1 cellular context compared by ENCODE assay signal in the genomic region with DNA sequence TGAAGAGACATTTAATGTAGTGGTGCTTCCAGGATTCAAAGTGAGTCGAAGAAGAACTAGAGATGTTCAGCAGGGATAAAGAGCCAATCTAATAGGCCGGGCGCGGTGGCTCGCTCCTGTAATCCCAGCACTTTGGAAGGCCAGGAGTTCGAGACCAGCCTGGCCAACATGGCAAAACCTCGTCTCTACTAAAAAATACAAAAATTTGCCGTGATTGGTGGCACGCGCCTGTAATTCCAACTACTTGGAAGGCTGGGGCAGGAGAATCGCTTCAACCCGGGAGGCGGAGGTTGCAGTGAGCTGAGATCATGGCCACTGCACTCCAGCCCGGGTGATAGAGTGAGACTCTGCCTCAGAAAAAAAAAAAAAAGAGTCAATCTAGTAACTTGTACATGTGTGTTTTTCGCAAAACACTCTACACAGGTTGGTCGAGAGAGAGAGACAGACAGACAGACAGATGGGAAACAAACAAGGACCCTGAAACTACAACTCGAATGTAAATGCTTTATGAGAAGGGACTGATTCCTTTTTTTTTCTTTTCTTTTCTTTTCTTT.
TF ChIP-seq lines count a peak whose summit lies in the region.

No MANE protein-coding gene starts in this region.

TF ChIP-seq in H1, 55 proteins besides CTCF, POLR2A, EP300 and RAD21:
- no peak for TF ChIP-seq SIN3A (conservative IDR thresholded peaks at IDR 0.05 in 1 of 2, IDR thresholded peaks at IDR 0.05 in 1 of 2; ENCODE audit: low read depth in 1 of 2, low read length in 2 of 2)
- TF ChIP-seq JUN (IDR thresholded peaks at IDR 0.05; ENCODE audit: low read depth, low read length): no peak
- no peak for TF ChIP-seq CHD1 (IDR thresholded peaks at IDR 0.05; ENCODE audit: low read depth, low read length)
- no peak for TF ChIP-seq RFX5 (IDR thresholded peaks at IDR 0.05; ENCODE audit: borderline replicate concordance, low read depth, low read length)
- no peak for TF ChIP-seq BACH1 (IDR thresholded peaks at IDR 0.05; ENCODE audit: low read length)
- TF ChIP-seq EGR1 (IDR thresholded peaks at IDR 0.05; ENCODE audit: borderline replicate concordance, low read depth, low read length): no peak
- no peak for TF ChIP-seq ASH2L (IDR thresholded peaks at IDR 0.05; ENCODE audit: low read length)
- no peak for TF ChIP-seq TEAD4 (IDR thresholded peaks at IDR 0.05; ENCODE audit: low read depth, low read length)
